Comparison of ENCODE assay signal across 1 cellular context in the genomic region with DNA sequence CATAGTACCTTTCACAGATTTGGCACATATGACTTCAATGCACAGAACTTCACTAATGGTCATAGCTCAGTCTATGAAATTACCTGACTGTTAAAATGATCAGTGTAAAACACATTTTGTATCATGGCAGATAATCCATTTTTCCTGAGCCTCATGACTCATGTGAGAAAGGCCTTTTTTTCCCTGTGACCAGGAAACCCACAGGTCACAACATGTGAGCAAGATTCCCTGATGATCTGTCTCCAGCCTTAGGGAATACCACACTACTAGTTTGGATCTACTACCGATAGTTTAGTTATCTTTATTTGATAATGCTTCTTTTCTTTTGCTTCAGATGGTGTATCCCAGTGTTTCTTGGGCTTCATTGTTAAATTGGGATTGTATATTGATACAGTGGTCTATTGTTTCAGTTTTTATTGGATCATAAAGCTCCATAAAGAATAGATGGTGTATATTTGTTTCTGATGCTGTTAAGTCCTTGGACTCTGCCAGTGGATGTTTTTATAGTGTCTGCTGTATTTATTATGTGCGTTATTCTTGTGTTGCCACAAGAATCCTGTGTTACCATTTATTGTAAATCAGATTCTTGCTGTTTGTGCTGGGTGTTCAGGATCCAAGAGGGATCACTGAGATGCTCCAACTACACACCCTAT.
TF ChIP-seq lines count a peak whose summit lies in the region.

No MANE protein-coding gene starts in this region.

TF ChIP-seq in endothelial cell of umbilical vein, 7 proteins besides CTCF, POLR2A, EP300 and RAD21:
- TF ChIP-seq EZH2 (IDR thresholded peaks at IDR 0.05; ENCODE audit: borderline replicate concordance, low read depth, low read length, severe bottlenecking): no peak
- TF ChIP-seq, protein P1, sequence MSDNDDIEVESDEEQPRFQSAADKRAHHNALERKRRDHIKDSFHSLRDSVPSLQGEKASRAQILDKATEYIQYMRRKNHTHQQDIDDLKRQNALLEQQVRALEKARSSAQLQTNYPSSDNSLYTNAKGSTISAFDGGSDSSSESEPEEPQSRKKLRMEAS (IDR thresholded peaks at IDR 0.05; ENCODE audit: insufficient read depth, insufficient read length): no peak
- no peak for TF ChIP-seq GATA2 (IDR thresholded peaks at IDR 0.05; ENCODE audit: insufficient read depth, insufficient read length, low read depth, low read length)
- peak; percentile 51 for TF ChIP-seq FOS (IDR thresholded peaks at IDR 0.05; ENCODE audit: borderline replicate concordance, insufficient read depth, low read length)
